Comparison of ENCODE assay signal across 31 cellular contexts in the genomic region with DNA sequence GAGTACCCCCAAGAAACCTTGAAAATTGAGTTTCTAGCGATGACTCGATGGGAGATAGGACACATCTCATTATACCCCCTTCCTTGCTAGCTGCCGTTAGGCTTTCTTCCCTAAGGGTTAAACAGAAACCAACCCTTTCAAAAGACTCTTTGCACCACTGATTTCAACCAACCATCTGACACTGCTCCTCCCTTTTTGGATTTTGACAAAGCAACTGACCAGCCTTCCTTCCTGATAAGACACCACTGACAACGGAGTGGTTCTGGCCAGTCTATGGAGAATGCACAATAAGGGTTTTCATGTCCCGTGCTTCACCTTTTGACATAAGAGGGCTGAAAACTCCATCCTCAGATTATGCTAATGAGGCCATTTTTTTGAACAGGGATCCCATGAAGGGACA.
"Had no signal": no experiment of that assay in that cellular context is flagged by ENCODE, and none has a peak within 500 bp of the region (broad histone marks: within the 10 kb centered on the region; RNA-seq: fewer than 3 reads in every experiment).

No MANE protein-coding gene starts in this region.

- H3K36me3 ChIP-seq: ascending aorta, cardiac muscle cell, WERI-Rb-1 had no signal

- FAIRE-seq: bronchial epithelial cell had no signal

- H3K27me3 ChIP-seq: ascending aorta, cardiac muscle cell had no signal

- DNase-seq: activated CD4-positive, alpha-beta memory T cell treated with anti-CD3 and anti-CD28 coated beads, Interleukin-2, amount 10 ng/mL, durations not matched to agents 7 days and 5 days; activated CD4-positive, alpha-beta T cell treated with anti-CD3 and anti-CD28 coated beads for 1 hour; activated CD4-positive, alpha-beta T cell treated with anti-CD3 and anti-CD28 coated beads for 36 hours; activated CD4-positive, alpha-beta T cell treated with anti-CD3 and anti-CD28 coated beads for 48 hours; activated CD4-positive, alpha-beta T cell treated with anti-CD3 and anti-CD28 coated beads, Interleukin-2, amount 10 ng/mL, durations not matched to agents 7 days and 5 days; activated CD4-positive, alpha-beta T cell treated with anti-CD3 and anti-CD28 coated beads, Interleukin-2, amount 50 U/mL, for 48 hours; activated CD4-positive, CD25-positive, alpha-beta regulatory T cell; activated CD8-positive, alpha-beta memory T cell treated with anti-CD3 and anti-CD28 coated beads for 24 hours; activated CD8-positive, alpha-beta memory T cell treated with anti-CD3 and anti-CD28 coated beads, Interleukin-2, amount 10 ng/mL, durations not matched to agents 7 days and 5 days; activated CD8-positive, alpha-beta memory T cell treated with anti-CD3 and anti-CD28 coated beads, Interleukin-2, amount 50 U/mL, for 48 hours; activated CD8-positive, alpha-beta T cell treated with anti-CD3 and anti-CD28 coated beads, Interleukin-2, amount 10 ng/mL, durations not matched to agents 7 days and 5 days; activated effector memory CD4-positive, alpha-beta T cell treated with Interleukin-2 at 50 U/mL for 16 hours; activated gamma-delta T cell; activated naive CD4-positive, alpha-beta T cell treated with anti-CD3 and anti-CD28 coated beads, Interleukin-2, amount 10 ng/mL, durations not matched to agents 7 days and 5 days; activated naive CD4-positive, alpha-beta T cell treated with Interleukin-2 at 50 U/mL for 16 hours; activated naive CD8-positive, alpha-beta T cell treated with anti-CD3 and anti-CD28 coated beads, Interleukin-2, amount 10 ng/mL, durations not matched to agents 7 days and 5 days; activated naive CD8-positive, alpha-beta T cell treated with anti-CD3 and anti-CD28 coated beads, Interleukin-2, amount 50 U/mL, for 24 hours; activated T-cell treated with anti-CD3 and anti-CD28 coated beads, Interleukin-2, amount 50 U/mL, for 24 hours; amygdala; anterior cingulate cortex; caudate nucleus; cerebellar nuclear complex; T-helper 1 cell; T-helper 2 cell; T-helper 9 cell; WERI-Rb-1 had no signal

- H3K27ac ChIP-seq: ascending aorta, cardiac muscle cell, WERI-Rb-1 had no signal

- H3K4me3 ChIP-seq: ascending aorta, cardiac muscle cell had no signal

- H3K4me1 ChIP-seq: ascending aorta had no signal

- H3K9me3 ChIP-seq: ascending aorta had no signal

- ATAC-seq: activated CD4-positive, alpha-beta T cell treated with anti-CD3 and anti-CD28 coated beads for 36 hours; activated CD4-positive, CD25-positive, alpha-beta regulatory T cell treated with anti-CD3 and anti-CD28 coated beads, Interleukin-2, amount 50 U/mL, for 24 hours; activated CD8-positive, alpha-beta memory T cell treated with anti-CD3 and anti-CD28 coated beads, Interleukin-2, amount 10 ng/mL, durations not matched to agents 7 days and 5 days; activated CD8-positive, alpha-beta T cell treated with anti-CD3 and anti-CD28 coated beads, Interleukin-2, amount 10 ng/mL, durations not matched to agents 7 days and 5 days; activated naive CD8-positive, alpha-beta T cell treated with anti-CD3 and anti-CD28 coated beads, Interleukin-2, amount 50 U/mL, for 24 hours; WTC11 had no signal
